In the genomic region with DNA sequence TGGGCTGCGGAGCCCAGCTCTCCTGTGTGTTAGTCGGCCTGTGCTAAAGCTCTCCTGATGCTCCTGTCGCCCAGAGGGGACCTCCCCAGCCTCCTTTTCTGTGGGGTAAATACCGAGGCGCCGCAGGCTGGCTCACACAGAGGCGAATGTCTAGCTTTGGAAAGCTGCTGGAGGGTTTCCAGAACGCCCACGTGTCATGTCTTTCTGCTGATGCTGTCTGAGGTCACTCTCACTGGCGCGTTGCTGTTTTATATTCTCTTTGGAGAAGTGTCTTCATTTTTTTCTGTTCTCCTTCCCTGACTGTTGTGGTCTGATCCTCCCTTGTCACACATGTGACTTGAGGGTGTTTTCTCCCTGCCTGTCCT, we compare ENCODE assay signal across 9 cellular contexts.
A peak's percentile ranks its signal among the peaks of the same experiment; 100 is the strongest.
DNase-seq lines count a peak whose midpoint lies in the region; ATAC-seq and TF ChIP-seq lines count a peak whose summit lies in the region.
"Had no signal": no experiment of that assay in that cellular context is flagged by ENCODE, and none has a peak within 500 bp of the region (broad histone marks: within the 10 kb centered on the region; RNA-seq: fewer than 3 reads in every experiment).

No MANE protein-coding gene starts in this region.

- H3F3A ChIP-seq in smooth muscle cell (ENCODE audit: low read depth), result no peaks in the 10 kb centered on the region

- peak overlapping the region; percentile 42 for H3K4me2 ChIP-seq in smooth muscle cell

- no peaks in the 10 kb centered on the region for H3K9me3 Mint-ChIP-seq in activated CD4-positive, alpha-beta T cell treated with anti-CD3 and anti-CD28 coated beads, Interleukin-2, amount 10 ng/mL, durations not matched to agents 24 days and 14 days

- H3K27ac ChIP-seq in heart left ventricle (peak overlapping the region in 2 of 12 donors; percentile 32 to 51), smooth muscle cell (ENCODE audit: low read depth) (peak overlapping the region; percentile 74)

- H3K27me3 ChIP-seq in heart left ventricle (no peaks in the 10 kb centered on the region), smooth muscle cell (ENCODE audit: low read depth) (no peaks in the 10 kb centered on the region)

- H3K36me3 ChIP-seq in heart left ventricle, result peaks cover 0 to 96% (median 81%) of the 10 kb centered on the region in 9 donors
- no peaks in the 10 kb centered on the region for H3K36me3 ChIP-seq in smooth muscle cell (ENCODE audit: low read depth)

- H2AFZ ChIP-seq in smooth muscle cell (ENCODE audit: low read depth), result no peak overlapping the region

- H3K79me2 ChIP-seq in smooth muscle cell (ENCODE audit: low read depth), result no peaks in the 10 kb centered on the region

- peak overlapping the region; percentile 38 for H3K9ac ChIP-seq in smooth muscle cell (ENCODE audit: low read depth)

- H3K27me3 Mint-ChIP-seq in activated CD4-positive, alpha-beta T cell treated with anti-CD3 and anti-CD28 coated beads, Interleukin-2, amount 10 ng/mL, durations not matched to agents 24 days and 14 days, result no peaks in the 10 kb centered on the region

- ATAC-seq in heart left ventricle, result peak; percentile 17 to 80 (median 46)

- H3K4me1 ChIP-seq in heart left ventricle (peaks cover 0 to 6% (median 0%) of the 10 kb centered on the region in 12 donors), smooth muscle cell (ENCODE audit: low read depth) (no peaks in the 10 kb centered on the region)

- no peak overlapping the region for H3K4me3 Mint-ChIP-seq in activated CD4-positive, alpha-beta T cell treated with anti-CD3 and anti-CD28 coated beads, Interleukin-2, amount 10 ng/mL, durations not matched to agents 24 days and 14 days

- peak; percentile 50 for DNase-seq in GM04503 (ENCODE audit: low read depth)
- peak; percentile 93 for DNase-seq in astrocyte of the hippocampus (ENCODE audit: low read depth, low spot score)
- DNase-seq in heart left ventricle, result peak in 4 of 5 donors; percentile 69 to 83 (median 78)
- peak; percentile 24 for DNase-seq in smooth muscle cell (lab: John Stamatoyannopoulos, UW; ENCODE audit: unreplicated experiment)
- no peak for DNase-seq in activated CD4-positive, alpha-beta T cell treated with anti-CD3 and anti-CD28 coated beads, Interleukin-2, amount 10 ng/mL, durations not matched to agents 24 days and 14 days
- DNase-seq in KBM-7, result no peak
- DNase-seq in activated gamma-delta T cell (lab: John Stamatoyannopoulos, UW), result no peak
- DNase-seq in UCSD-AML1 (lab: John Stamatoyannopoulos, UW; ENCODE audit: unreplicated experiment), result no peak
- DNase-seq: stimulated activated CD4-positive, alpha-beta T cell treated with anti-CD3 and anti-CD28 coated beads, Interleukin-1b, Interleukin-23, amount 100 ng/mL, for 48 hours had no signal

- no peaks in the 10 kb centered on the region for H4K20me1 ChIP-seq in smooth muscle cell (ENCODE audit: low read depth)

- TF ChIP-seq CTCF in heart left ventricle (IDR thresholded peaks at IDR 0.05) (no peak), smooth muscle cell (IDR thresholded peaks at IDR 0.05; ENCODE audit: borderline replicate concordance, insufficient read depth, poor library complexity, severe bottlenecking) (no peak)

- WGBS in heart left ventricle, 4 donors, result 67 to 84% (median 78%) methylated on average over 10 to 11 of the region's 11 CpGs
- WGBS in smooth muscle cell (ENCODE audit: low lambda C conversion rate), result 68% methylated on average over 11 of the region's 11 CpGs

- H3K36me3 Mint-ChIP-seq in activated CD4-positive, alpha-beta T cell treated with anti-CD3 and anti-CD28 coated beads, Interleukin-2, amount 10 ng/mL, durations not matched to agents 24 days and 14 days (ENCODE audit: low read depth), result peaks cover 62% of the 10 kb centered on the region

- H3K9me3 ChIP-seq in heart left ventricle, result no peaks in the 10 kb centered on the region
- H3K9me3 ChIP-seq in smooth muscle cell (replicated peaks; ENCODE audit: low read depth), result no peaks in the 10 kb centered on the region

- no peak overlapping the region for H3K4me3 ChIP-seq in heart left ventricle
- H3K4me3 ChIP-seq in smooth muscle cell, result no peak overlapping the region

- in situ Hi-C loops in KBM-7 (cut with MboI; ENCODE audit: low pct_unique_long_range_greater_than_20kb, low sequenced_read_pairs), result no loop called here

- H3K4me1 Mint-ChIP-seq in activated CD4-positive, alpha-beta T cell treated with anti-CD3 and anti-CD28 coated beads, Interleukin-2, amount 10 ng/mL, durations not matched to agents 24 days and 14 days, result no peaks in the 10 kb centered on the region

- TF ChIP-seq POLR2A in heart left ventricle (IDR thresholded peaks at IDR 0.05), result no peak

- H3K27ac Mint-ChIP-seq in activated CD4-positive, alpha-beta T cell treated with anti-CD3 and anti-CD28 coated beads, Interleukin-2, amount 10 ng/mL, durations not matched to agents 24 days and 14 days, result no peak overlapping the region

- intact Hi-C loops in heart left ventricle (cut with DNase I), result no loop called here
- intact Hi-C loops in activated CD4-positive, alpha-beta T cell treated with anti-CD3 and anti-CD28 coated beads, Interleukin-2, amount 10 ng/mL, durations not matched to agents 24 days and 14 days (cut with micrococcal nuclease), result no loop called here

Comparison
In these comparisons a context has a peak if more than half of its experiments do, and no peak if none do; other contexts are left out.
1. DNase-seq: peak in GM04503 (single experiment), astrocyte of the hippocampus (single experiment), heart left ventricle (4 of 5) and smooth muscle cell (single experiment); none in activated CD4-positive, alpha-beta T cell treated with anti-CD3 and anti-CD28 coated beads, Interleukin-2, amount 10 ng/mL, durations not matched to agents 24 days and 14 days (single experiment), KBM-7 (single experiment), activated gamma-delta T cell (single experiment) and UCSD-AML1 (single experiment).